ENCODE assay signal across 23 cellular contexts in genomic region chr20:1949711-1950110, GRCh38. TPM values are rescaled to one million over a fixed set of nuclear protein-coding genes. Genes with fewer than 3 reads are reported as not detected.
A peak's percentile ranks its signal among the peaks of the same experiment; 100 is the strongest.
DNase-seq lines count a peak whose midpoint lies in the region; FAIRE-seq and TF ChIP-seq lines count a peak whose summit lies in the region.
"Had no signal": no experiment of that assay in that cellular context is flagged by ENCODE, and none has a peak within 500 bp of the region (broad histone marks: within the 10 kb centered on the region; RNA-seq: fewer than 3 reads in every experiment).

No MANE protein-coding gene starts in this region.

- H3K4ac ChIP-seq in mesenchymal stem cell (ENCODE audit: low read depth in 1 of 2, low read length in 2 of 2): no peak overlapping the region

- H3K9ac ChIP-seq in mesenchymal stem cell (ENCODE audit: low read length) (peak overlapping the region; percentile 26), skeletal muscle tissue (ENCODE audit: low read depth in 1 of 3, low read length in 3 of 3) (no peak overlapping the region)

- H3K9me3 Mint-ChIP-seq in CD14-positive monocyte: peaks cover 0 to 4% (median 0%) of the 10 kb centered on the region in 7 donors
- H3K9me3 Mint-ChIP-seq: CD8-positive, alpha-beta memory T cell; HFFc6 had no signal

- H3K4me3 ChIP-seq in adrenal gland (no peak overlapping the region), mesenchymal stem cell (ENCODE audit: insufficient read depth in 1 of 2, low read depth in 1 of 2, low read length in 2 of 2) (no peak overlapping the region), skeletal muscle tissue (ENCODE audit: low read length in 3 of 3) (no peak overlapping the region)
- H3K4me3 ChIP-seq: esophagus squamous epithelium, SJSA1, tibial artery had no signal

- H3K36me3 Mint-ChIP-seq in CD14-positive monocyte: no peaks in the 10 kb centered on the region
- H3K36me3 Mint-ChIP-seq: CD8-positive, alpha-beta memory T cell had no signal

- no peak overlapping the region for H2BK12ac ChIP-seq in mesenchymal stem cell (ENCODE audit: low read length in 2 of 2)

- H2BK15ac ChIP-seq in mesenchymal stem cell (ENCODE audit: low read depth, poor library complexity, severe bottlenecking): no peak overlapping the region

- H3K4me1 ChIP-seq in adrenal gland (replicated peaks in 1 of 2) (peaks cover 10 to 28% of the 10 kb centered on the region in 2 donors), mesenchymal stem cell (ENCODE audit: control insufficient read depth, insufficient read depth, low read depth, low read length) (peaks cover 6% of the 10 kb centered on the region), skeletal muscle tissue (ENCODE audit: control insufficient read depth in 3 of 3, insufficient read depth in 3 of 3, low read length in 3 of 3) (peaks cover 33 to 49% (median 39%) of the 10 kb centered on the region in 3 donors)
- H3K4me1 ChIP-seq: SJSA1 had no signal

- H2AK5ac ChIP-seq in mesenchymal stem cell (ENCODE audit: low read length, severe bottlenecking): no peak overlapping the region

- no peak overlapping the region for H2BK120ac ChIP-seq in mesenchymal stem cell (ENCODE audit: low read depth, low read length)

- no peak overlapping the region for H4K91ac ChIP-seq in mesenchymal stem cell (ENCODE audit: low read length)

- H2BK5ac ChIP-seq in mesenchymal stem cell (ENCODE audit: low read depth, low read length, poor library complexity, severe bottlenecking): no peak overlapping the region

- FAIRE-seq in RCC 7860 (lab: Jason Lieb, UNC): no peak

- H3K27ac ChIP-seq in adrenal gland (peak overlapping the region in 4 of 5 donors; percentile 7 to 68 (median 51)), mesenchymal stem cell (ENCODE audit: low read length, poor library complexity, severe bottlenecking) (no peak overlapping the region), skeletal muscle tissue (ENCODE audit: low read depth, low read length) (peak overlapping the region; percentile 49)
- H3K27ac ChIP-seq: esophagus squamous epithelium, SJSA1, tibial artery, WERI-Rb-1 had no signal

- TF ChIP-seq CTCF in CD14-positive monocyte (IDR thresholded peaks at IDR 0.05) (no peak), adrenal gland (IDR thresholded peaks at IDR 0.05) (no peak)

- no peak overlapping the region for H4K8ac ChIP-seq in mesenchymal stem cell (ENCODE audit: low read length)

- peaks cover 85% of the 10 kb centered on the region for H3K4me1 Mint-ChIP-seq in CD14-positive monocyte
- H3K4me1 Mint-ChIP-seq: CD8-positive, alpha-beta memory T cell had no signal

- H3K4me3 Mint-ChIP-seq in CD14-positive monocyte: peak overlapping the region in 1 of 2 donors; percentile 62
- H3K4me3 Mint-ChIP-seq: CD8-positive, alpha-beta memory T cell; HFFc6 had no signal

- no peak overlapping the region for H3K14ac ChIP-seq in mesenchymal stem cell (ENCODE audit: low read length in 2 of 2)

- intact Hi-C loops in CD14-positive monocyte (cut with micrococcal nuclease): loop anchor here (5.0 to 10.0 kb wide), 3 partner anchors 52 to 105 kb away; partner anchors contain the start of gene SIRPA (in 2 of the 2)
- intact Hi-C loops in adrenal gland (cut with DNase I): loop anchor here (10.0 kb wide), 2 partner anchors 55 to 145 kb away; partner anchors contain the start of gene SIRPA (in 1 of the 2)

- H3K9me3 ChIP-seq in adrenal gland (replicated peaks in 1 of 3) (no peaks in the 10 kb centered on the region), mesenchymal stem cell (ENCODE audit: control insufficient read depth, low read length) (no peaks in the 10 kb centered on the region), skeletal muscle tissue (ENCODE audit: control insufficient read depth in 3 of 3, low read length in 3 of 3) (no peaks in the 10 kb centered on the region)
- H3K9me3 ChIP-seq: esophagus squamous epithelium, SJSA1, tibial artery had no signal

- no peak overlapping the region for H3K23ac ChIP-seq in mesenchymal stem cell (ENCODE audit: low read length in 2 of 2)

- H2AFZ ChIP-seq in mesenchymal stem cell (ENCODE audit: low read depth, low read length): no peak overlapping the region

- no peak overlapping the region for H3K4me2 ChIP-seq in mesenchymal stem cell (ENCODE audit: low read length, poor library complexity, severe bottlenecking)

- 43 to 77% (median 52%) methylated on average over 1 of the region's 1 CpG for WGBS in adrenal gland, 4 donors
- 70% methylated on average over 1 of the region's 1 CpG for WGBS in mesenchymal stem cell

- DNase-seq in CD14-positive monocyte (ENCODE audit: low spot score) (peak; percentile 15), adrenal gland (peak in 1 of 7 donors; percentile 43), mesenchymal stem cell (no peak), UCSD-AML1 (lab: John Stamatoyannopoulos, UW; ENCODE audit: unreplicated experiment) (no peak), GM03348 (ENCODE audit: low spot score) (no peak), NCI-H526 treated with DMSO at 0.1 percent for 48 hours (lab: John Stamatoyannopoulos, UW) (no peak), RCC 7860 (ENCODE audit: low spot score) (no peak)
- DNase-seq: activated CD4-positive, alpha-beta T cell treated with anti-CD3 and anti-CD28 coated beads, Interleukin-2, amount 50 U/mL, for 1 hour; activated CD8-positive, alpha-beta memory T cell treated with anti-CD3 and anti-CD28 coated beads, Interleukin-2, amount 50 U/mL, for 48 hours; activated gamma-delta T cell; CD8-positive, alpha-beta memory T cell; effector CD8-positive, alpha-beta T cell; esophagus squamous epithelium; HFFc6; MV-4-11; NCI-H187 treated with DMSO at 0.1 percent for 48 hours; right cardiac atrium; tibial artery; WERI-Rb-1 had no signal

- peaks cover 0 to 3% (median 1%) of the 10 kb centered on the region in 3 donors for H3K27me3 Mint-ChIP-seq in CD14-positive monocyte (ENCODE audit: low read depth in 3 of 3)

- H3K36me3 ChIP-seq in adrenal gland (replicated peaks in 1 of 2) (no peaks in the 10 kb centered on the region), mesenchymal stem cell (ENCODE audit: control insufficient read depth in 1 of 2, insufficient read depth in 2 of 2, low read depth in 1 of 2, low read length in 2 of 2) (no peaks in the 10 kb centered on the region), skeletal muscle tissue (ENCODE audit: control insufficient read depth in 3 of 3, insufficient read depth in 3 of 3, low read length in 3 of 3) (no peaks in the 10 kb centered on the region)
- H3K36me3 ChIP-seq: esophagus squamous epithelium, SJSA1, tibial artery, WERI-Rb-1 had no signal

- H3K27me3 ChIP-seq in adrenal gland: no peaks in the 10 kb centered on the region
- peaks cover 0 to 40% of the 10 kb centered on the region in 2 experiments for H3K27me3 ChIP-seq in mesenchymal stem cell (ENCODE audit: control insufficient read depth in 1 of 2, insufficient read depth in 1 of 2, low read length in 2 of 2)
- no peaks in the 10 kb centered on the region for H3K27me3 ChIP-seq in skeletal muscle tissue (ENCODE audit: control insufficient read depth in 3 of 3, insufficient read depth in 3 of 3, low read length in 3 of 3)

- TF ChIP-seq POLR2A in adrenal gland (IDR thresholded peaks at IDR 0.05): no peak

- peak overlapping the region in 5 of 7 donors; percentile 42 to 83 (median 78) for H3K27ac Mint-ChIP-seq in CD14-positive monocyte
- H3K27ac Mint-ChIP-seq: CD8-positive, alpha-beta memory T cell; HFFc6 had no signal

- H3K79me1 ChIP-seq in mesenchymal stem cell (replicated peaks; ENCODE audit: low read length, poor library complexity, severe bottlenecking): no peaks in the 10 kb centered on the region

- H3K18ac ChIP-seq in mesenchymal stem cell (ENCODE audit: low read depth in 1 of 2, low read length in 2 of 2): no peak overlapping the region

RNA-seq across cellular contexts. Expression of gene PDYN, which starts 44.1 kb away (rescaled TPM):
- polyA plus RNA-seq in CD14-positive monocyte (not detected), adrenal gland (not detected)
- total RNA-seq in adrenal gland (not detected), skeletal muscle tissue (not detected)
- not detected for polyA plus RNA-seq in mesenchymal stem cell (2013, experiment 1 of 2)
- not detected for polyA plus RNA-seq in mesenchymal stem cell (2013, experiment 2 of 2)
- total RNA-seq: CD8-positive, alpha-beta memory T cell; esophagus squamous epithelium; HFFc6; osteoblast; right cardiac atrium; T-helper 2 cell treated with Interferon-gamma antibody and Interleukin-4, amounts not matched to agents 100 ng/mL and 5 ng/mL, for 36 hours had no signal
- polyA plus RNA-seq: CD8-positive, alpha-beta memory T cell; right cardiac atrium had no signal

RNA-seq across cellular contexts. Expression of gene SIRPA, which starts 54.5 kb away (rescaled TPM):
- polyA plus RNA-seq in CD14-positive monocyte (10 to 100 TPM; 28.4 to 58.3 TPM), adrenal gland (10 to 100 TPM; 32.3 to 81.8 (median 40.4) TPM)
- total RNA-seq in adrenal gland (100 to 1,000 TPM in 1 of 8 donors, 10 to 100 TPM in 7; 48.9 to 102 (median 73.1) TPM), skeletal muscle tissue (8.9 TPM)
- 40.7 TPM for polyA plus RNA-seq in mesenchymal stem cell (2013, experiment 1 of 2)
- 40.6 TPM for polyA plus RNA-seq in mesenchymal stem cell (2013, experiment 2 of 2)
- total RNA-seq: T-helper 2 cell treated with Interferon-gamma antibody and Interleukin-4, amounts not matched to agents 100 ng/mL and 5 ng/mL, for 36 hours had no signal
- polyA plus RNA-seq: CD8-positive, alpha-beta memory T cell had no signal
